Comparison of ENCODE assay signal across 11 cellular contexts in genomic region chrX:119687661-119688413, GRCh38. TPM values are rescaled to one million over a fixed set of nuclear protein-coding genes. Genes with fewer than 3 reads are reported as not detected.
A peak's percentile ranks its signal among the peaks of the same experiment; 100 is the strongest.
DNase-seq lines count a peak whose midpoint lies in the region; ATAC-seq and TF ChIP-seq lines count a peak whose summit lies in the region.
"Had no signal": no experiment of that assay in that cellular context is flagged by ENCODE, and none has a peak within 500 bp of the region (broad histone marks: within the 10 kb centered on the region; RNA-seq: fewer than 3 reads in every experiment).

No MANE protein-coding gene starts in this region.

- H3K36me3 ChIP-seq in MG63, result no peaks in the 10 kb centered on the region
- H3K36me3 ChIP-seq: thoracic aorta had no signal

- H3K9me3 Mint-ChIP-seq in activated naive CD8-positive, alpha-beta T cell treated with anti-CD3 and anti-CD28 coated beads, Interleukin-2, amount 10 ng/mL, durations not matched to agents 7 days and 5 days, result no peaks in the 10 kb centered on the region
- no peaks in the 10 kb centered on the region for H3K9me3 Mint-ChIP-seq in neural crest cell
- H3K9me3 Mint-ChIP-seq: HFFc6 had no signal

- peaks cover 45% of the 10 kb centered on the region for H3K4me1 Mint-ChIP-seq in activated naive CD8-positive, alpha-beta T cell treated with anti-CD3 and anti-CD28 coated beads, Interleukin-2, amount 10 ng/mL, durations not matched to agents 7 days and 5 days
- H3K4me1 Mint-ChIP-seq in neural crest cell, result peaks cover 27% of the 10 kb centered on the region

- no peak overlapping the region for H3K4me3 ChIP-seq in MG63
- H3K4me3 ChIP-seq: thoracic aorta had no signal

- H3K36me3 Mint-ChIP-seq in activated naive CD8-positive, alpha-beta T cell treated with anti-CD3 and anti-CD28 coated beads, Interleukin-2, amount 10 ng/mL, durations not matched to agents 7 days and 5 days, result peaks cover 18% of the 10 kb centered on the region
- H3K36me3 Mint-ChIP-seq in neural crest cell (ENCODE audit: low read depth), result no peaks in the 10 kb centered on the region

- H3K4me3 Mint-ChIP-seq in activated naive CD8-positive, alpha-beta T cell treated with anti-CD3 and anti-CD28 coated beads, Interleukin-2, amount 10 ng/mL, durations not matched to agents 7 days and 5 days, result peak overlapping the region; percentile 98
- H3K4me3 Mint-ChIP-seq in neural crest cell, result peak overlapping the region; percentile 25
- H3K4me3 Mint-ChIP-seq: HFFc6 had no signal

- POLR2A ChIA-PET in activated naive CD8-positive, alpha-beta T cell treated with anti-CD3 and anti-CD28 coated beads, Interleukin-2, amount 10 ng/mL, durations not matched to agents 7 days and 5 days (lab: Charles Lee), result interaction anchor here (0.7 to 6.3 kb wide), 3 partner anchors 9 to 68 kb away, joined by 3 to 191 read pairs (median 59); partner anchors contain the start of gene SOWAHD

- H3K27ac Mint-ChIP-seq in activated naive CD8-positive, alpha-beta T cell treated with anti-CD3 and anti-CD28 coated beads, Interleukin-2, amount 10 ng/mL, durations not matched to agents 7 days and 5 days, result peak overlapping the region; percentile 98
- no peak overlapping the region for H3K27ac Mint-ChIP-seq in neural crest cell (ENCODE audit: unreplicated experiment)

- H3K27me3 ChIP-seq in MG63, result no peaks in the 10 kb centered on the region

- no peak for TF ChIP-seq CTCF in neural crest cell (conservative IDR thresholded peaks at IDR 0.05)

- no peak for ATAC-seq in activated naive CD8-positive, alpha-beta T cell treated with anti-CD3 and anti-CD28 coated beads, Interleukin-2, amount 10 ng/mL, durations not matched to agents 7 days and 5 days (ENCODE audit: low read depth)
- no peak for ATAC-seq in HG02852 (IDR thresholded peaks at IDR 0.05; ENCODE audit: unreplicated experiment)
- no peak for ATAC-seq in HG02885 (IDR thresholded peaks at IDR 0.05; ENCODE audit: poor library complexity, unreplicated experiment)

- H3K9me3 ChIP-seq in MG63, result no peaks in the 10 kb centered on the region
- H3K9me3 ChIP-seq: thoracic aorta had no signal

- DNase-seq in EL (peak; percentile 36), MG63 (peak; percentile 54), neural crest cell (ENCODE audit: low read depth, low spot score) (no peak), NCI-H510A treated with DMSO at 0.1 percent for 48 hours (lab: John Stamatoyannopoulos, UW) (no peak)
- DNase-seq in activated naive CD8-positive, alpha-beta T cell treated with anti-CD3 and anti-CD28 coated beads, Interleukin-2, amount 10 ng/mL, durations not matched to agents 7 days and 5 days, result no peak
- DNase-seq: cortex of kidney, HFFc6, NCI-H1092 had no signal

- H3K27me3 Mint-ChIP-seq in activated naive CD8-positive, alpha-beta T cell treated with anti-CD3 and anti-CD28 coated beads, Interleukin-2, amount 10 ng/mL, durations not matched to agents 7 days and 5 days, result no peaks in the 10 kb centered on the region
- H3K27me3 Mint-ChIP-seq in neural crest cell (ENCODE audit: low read depth), result no peaks in the 10 kb centered on the region

RNA-seq across cellular contexts. Expression of gene SEPTIN6, which starts 5.1 kb away (rescaled TPM):
- total RNA-seq in MG63 (2014; rRNA removed; shearing (Covaris generic); ENCODE audit: low replicate concordance), result 1.4 and 5.7 TPM in 2 replicates
- total RNA-seq in activated naive CD8-positive, alpha-beta T cell treated with anti-CD3 and anti-CD28 coated beads, Interleukin-2, amount 10 ng/mL, durations not matched to agents 7 days and 5 days, result 100 to 1,000 TPM; 257 to 274 TPM
- 39.4 and 44.2 TPM in 2 replicates for total RNA-seq in neural crest cell

Comparison
In these comparisons a context has a peak if more than half of its experiments do, and no peak if none do; other contexts are left out.
1. DNase-seq: peak in EL (single experiment) and MG63 (single experiment); none in activated naive CD8-positive, alpha-beta T cell treated with anti-CD3 and anti-CD28 coated beads, Interleukin-2, amount 10 ng/mL, durations not matched to agents 7 days and 5 days (single experiment), neural crest cell (single experiment) and NCI-H510A treated with DMSO at 0.1 percent for 48 hours (single experiment).